In the genomic region with DNA sequence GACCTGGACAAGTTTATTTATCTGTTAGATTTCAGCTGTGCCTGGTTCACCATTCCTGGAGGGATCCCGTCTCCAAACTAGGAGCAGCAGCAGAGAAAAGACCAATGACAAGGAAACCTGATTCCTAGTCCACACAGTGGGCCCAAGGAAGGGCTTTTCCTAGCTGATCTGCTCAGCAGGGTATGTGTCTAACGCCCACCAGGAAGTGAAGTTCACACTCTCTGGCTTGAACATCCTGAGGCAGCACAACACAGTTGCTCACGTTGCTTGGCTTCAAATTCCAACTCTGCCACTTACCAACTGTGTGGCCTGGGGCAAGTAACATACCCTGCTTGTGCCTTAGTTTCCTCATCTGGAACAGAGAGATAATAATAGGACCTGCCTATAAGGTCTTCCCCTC, we compare ENCODE assay signal across 1 cellular context.
TF ChIP-seq lines count a peak whose summit lies in the region.

No MANE protein-coding gene starts in this region.

TF ChIP-seq in IMR-90, 13 proteins besides CTCF, POLR2A, EP300 and RAD21:
- TF ChIP-seq, protein P1, sequence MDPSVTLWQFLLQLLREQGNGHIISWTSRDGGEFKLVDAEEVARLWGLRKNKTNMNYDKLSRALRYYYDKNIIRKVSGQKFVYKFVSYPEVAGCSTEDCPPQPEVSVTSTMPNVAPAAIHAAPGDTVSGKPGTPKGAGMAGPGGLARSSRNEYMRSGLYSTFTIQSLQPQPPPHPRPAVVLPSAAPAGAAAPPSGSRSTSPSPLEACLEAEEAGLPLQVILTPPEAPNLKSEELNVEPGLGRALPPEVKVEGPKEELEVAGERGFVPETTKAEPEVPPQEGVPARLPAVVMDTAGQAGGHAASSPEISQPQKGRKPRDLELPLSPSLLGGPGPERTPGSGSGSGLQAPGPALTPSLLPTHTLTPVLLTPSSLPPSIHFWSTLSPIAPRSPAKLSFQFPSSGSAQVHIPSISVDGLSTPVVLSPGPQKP (IDR thresholded peaks at IDR 0.05; ENCODE audit: borderline replicate concordance, low read depth, low read length): no peak
- TF ChIP-seq MAFK (IDR thresholded peaks at IDR 0.05; ENCODE audit: low read depth, low read length) (no peak), BHLHE40 (IDR thresholded peaks at IDR 0.05; ENCODE audit: low read depth, low read length) (no peak)
